22 cellular contexts compared by ENCODE assay signal in genomic region chr2:15745907-15746306, GRCh38.
DNase-seq lines count a peak whose midpoint lies in the region; ATAC-seq and TF ChIP-seq lines count a peak whose summit lies in the region.
"Had no signal": no experiment of that assay in that cellular context is flagged by ENCODE, and none has a peak within 500 bp of the region (broad histone marks: within the 10 kb centered on the region; RNA-seq: fewer than 3 reads in every experiment).

No MANE protein-coding gene starts in this region.

- TF ChIP-seq POLR2A in heart left ventricle (IDR thresholded peaks at IDR 0.05), result no peak

- no peaks in the 10 kb centered on the region for H3K79me2 ChIP-seq in parathyroid adenoma

- peak in 3 of 5 donors; percentile 37 to 44 (median 38) for DNase-seq in heart left ventricle
- no peak for DNase-seq in Right ventricle myocardium inferior (ENCODE audit: missing footprints)
- DNase-seq in left ventricle myocardium superior, result no peak
- no peak for DNase-seq in mucosa of gallbladder (ENCODE audit: low spot score)
- DNase-seq in activated T-cell treated with anti-CD3 and anti-CD28 coated beads, Interleukin-2, amount 50 U/mL, for 48 hours, result no peak
- DNase-seq: AML-193, C1 segment of cervical spinal cord, DMS53, GM23248, HCEC 1CT, NCI-H1105, NCI-H146, NCI-H2029, NCI-H2227 treated with DMSO at 0.1 percent for 48 hours, NCI-H510A, PC-9 had no signal

- H3K4me3 ChIP-seq in heart left ventricle (no peak overlapping the region), parathyroid adenoma (ENCODE audit: low read depth, low read length) (no peak overlapping the region)
- H3K4me3 ChIP-seq: GM23248, PC-9, SJCRH30 had no signal

- TF ChIP-seq CTCF in heart left ventricle (IDR thresholded peaks at IDR 0.05), result no peak
- no peak for TF ChIP-seq CTCF in parathyroid adenoma (IDR thresholded peaks at IDR 0.05)

- H3K9ac ChIP-seq in parathyroid adenoma, result no peak overlapping the region
- H3K9ac ChIP-seq: GM23248, KMS-11 had no signal

- ATAC-seq in heart left ventricle (peak; percentile 27 to 65 (median 41)), Right ventricle myocardium inferior (no peak), left ventricle myocardium superior (peak; percentile 33), HG03342 (IDR thresholded peaks at IDR 0.05; ENCODE audit: unreplicated experiment) (no peak)

- H3K27ac ChIP-seq in heart left ventricle (peak overlapping the region in 4 of 12 donors; percentile 23 to 51 (median 36)), parathyroid adenoma (peak overlapping the region; percentile 8)
- H3K27ac ChIP-seq: GM23248, KMS-11, PC-9, RWPE1, SJCRH30 had no signal

- TF ChIP-seq RAD21 in Ishikawa (IDR thresholded peaks at IDR 0.05; ENCODE audit: low read depth), result no peak; the same call in none of the 2 replicates

- intact Hi-C loops in heart left ventricle (cut with DNase I) (loop anchor here in 3 of 10 donors (5.0 to 10.0 kb wide), 3 partner anchors 81 to 109 kb away; no protein-coding TSS in a partner anchor), Right ventricle myocardium inferior (cut with DNase I) (loop anchor here (5.0 kb wide), 1 partner anchor 104 kb away; no protein-coding TSS in a partner anchor), left ventricle myocardium superior (cut with micrococcal nuclease) (no loop called here)

- no peak overlapping the region for H2AFZ ChIP-seq in parathyroid adenoma
- H2AFZ ChIP-seq: GM23248, PC-9 had no signal

- peak; percentile 99 for TF ChIP-seq EP300 in Ishikawa (IDR thresholded peaks at IDR 0.05; ENCODE audit: borderline replicate concordance)

- H3K9me3 ChIP-seq in heart left ventricle, result peaks cover 0 to 18% (median 0%) of the 10 kb centered on the region in 12 donors
- no peaks in the 10 kb centered on the region for H3K9me3 ChIP-seq in parathyroid adenoma (ENCODE audit: control insufficient read depth, low read length)

- H3K36me3 ChIP-seq in heart left ventricle (no peaks in the 10 kb centered on the region), parathyroid adenoma (ENCODE audit: control insufficient read depth, insufficient read depth, low read length) (no peaks in the 10 kb centered on the region)
- H3K36me3 ChIP-seq: SJCRH30 had no signal

- 43 to 57% (median 50%) methylated on average over 5 of the region's 5 CpGs for WGBS in heart left ventricle, 4 donors

- H3K4me2 ChIP-seq in parathyroid adenoma (ENCODE audit: low read length), result no peak overlapping the region
- H3K4me2 ChIP-seq: KMS-11, PC-9 had no signal

- no peaks in the 10 kb centered on the region for H3K27me3 ChIP-seq in heart left ventricle
- no peaks in the 10 kb centered on the region for H3K27me3 ChIP-seq in parathyroid adenoma (ENCODE audit: control insufficient read depth, insufficient read depth, low read length)
- H3K27me3 ChIP-seq: SJCRH30 had no signal

- H3K4me1 ChIP-seq in heart left ventricle, result peaks cover 0 to 41% (median 20%) of the 10 kb centered on the region in 12 donors
- H3K4me1 ChIP-seq in parathyroid adenoma, result no peaks in the 10 kb centered on the region

TF ChIP-seq in Ishikawa, 13 proteins besides CTCF, POLR2A, EP300 and RAD21:
- TF ChIP-seq TCF12 (IDR thresholded peaks at IDR 0.05; ENCODE audit: low read depth), result peak; percentile 96
- TF ChIP-seq EGR1 (IDR thresholded peaks at IDR 0.05), result no peak
- no peak for TF ChIP-seq TAF1 (IDR thresholded peaks at IDR 0.05; ENCODE audit: low read depth)
- peak; percentile 86 for TF ChIP-seq TEAD4 (IDR thresholded peaks at IDR 0.05)
- TF ChIP-seq CEBPB (IDR thresholded peaks at IDR 0.05), result peak; percentile 36; the same call in 1 of the 2 replicates
- TF ChIP-seq ZBTB7A (IDR thresholded peaks at IDR 0.05; ENCODE audit: low read depth), result peak; percentile 92
- TF ChIP-seq REST (IDR thresholded peaks at IDR 0.05; ENCODE audit: low read depth), result no peak
- no peak for TF ChIP-seq YY1 (IDR thresholded peaks at IDR 0.05; ENCODE audit: low read depth)
- TF ChIP-seq USF1 (IDR thresholded peaks at IDR 0.05), result no peak
- TF ChIP-seq CREB1 (IDR thresholded peaks at IDR 0.05; ENCODE audit: low read depth), result no peak
- TF ChIP-seq FOXM1 (IDR thresholded peaks at IDR 0.05; ENCODE audit: borderline replicate concordance, low read depth), result peak; percentile 95
- peak; percentile 99 for TF ChIP-seq NFIC (IDR thresholded peaks at IDR 0.05)
- peak; percentile 60 for TF ChIP-seq MAX (IDR thresholded peaks at IDR 0.05)

Comparison
In these comparisons a context has a peak if more than half of its experiments do, and no peak if none do; other contexts are left out.
1. ATAC-seq: peak in heart left ventricle (4 of 4) and left ventricle myocardium superior (single experiment); none in Right ventricle myocardium inferior (single experiment) and HG03342 (single experiment).
2. DNase-seq: peak in heart left ventricle (3 of 5); none in Right ventricle myocardium inferior (single experiment), left ventricle myocardium superior (single experiment), mucosa of gallbladder (single experiment) and activated T-cell treated with anti-CD3 and anti-CD28 coated beads, Interleukin-2, amount 50 U/mL, for 48 hours (0 of 2).